In the genomic region with DNA sequence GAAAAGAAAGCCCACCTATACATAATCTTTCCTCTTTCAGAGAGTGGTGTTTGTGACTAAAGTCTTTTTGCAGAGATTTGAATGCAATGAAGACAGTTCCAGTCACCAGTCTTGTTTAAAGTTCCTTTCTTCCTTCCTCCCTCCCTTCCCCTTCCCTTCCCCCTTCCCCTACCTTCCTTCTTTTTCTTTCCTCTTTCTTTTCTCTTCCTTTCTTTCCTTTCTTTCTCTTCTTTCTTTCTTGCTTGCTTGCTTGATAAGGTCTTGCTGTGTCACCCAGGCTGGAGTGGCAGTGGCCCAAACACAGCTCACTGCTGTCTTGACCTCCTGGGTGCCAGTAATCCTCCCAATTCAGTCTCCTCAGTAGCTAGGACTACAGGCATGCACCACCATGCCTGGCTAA, we compare ENCODE assay signal across 10 cellular contexts. TPM values are rescaled to one million over a fixed set of nuclear protein-coding genes. Genes with fewer than 3 reads are reported as not detected.
"Had no signal": no experiment of that assay in that cellular context is flagged by ENCODE, and none has a peak within 500 bp of the region (broad histone marks: within the 10 kb centered on the region; RNA-seq: fewer than 3 reads in every experiment).

No MANE protein-coding gene starts in this region.

- H3K27ac ChIP-seq: KMS-11 had no signal

- DNase-seq: GOT3, HFFc6, Karpas-422, KBM-7 had no signal

- FAIRE-seq: H54, HTR-8/SVneo had no signal

- H3K4me3 ChIP-seq: HAP-1 had no signal

- H3K27ac Mint-ChIP-seq: HFFc6 had no signal

- H3K9ac ChIP-seq: KMS-11 had no signal

- H3K4me3 Mint-ChIP-seq: HFFc6 had no signal

- H3K9me3 ChIP-seq: HAP-1 had no signal

- ATAC-seq: HCT116 had no signal

- H3K4me2 ChIP-seq: KMS-11 had no signal

- H3K9me3 Mint-ChIP-seq: HFFc6 had no signal

- H3K36me3 ChIP-seq: HAP-1 had no signal

RNA-seq across cellular contexts. Expression of gene ASB5, which starts 19.0 kb away (rescaled TPM):
- total RNA-seq: HT-29 had no signal
